Comparison of ENCODE assay signal across 31 cellular contexts in genomic region chr2:113129519-113130078, GRCh38. TPM values are rescaled to one million over a fixed set of nuclear protein-coding genes. Genes with fewer than 3 reads are reported as not detected.
"Had no signal": no experiment of that assay in that cellular context is flagged by ENCODE, and none has a peak within 500 bp of the region (broad histone marks: within the 10 kb centered on the region; RNA-seq: fewer than 3 reads in every experiment).

No MANE protein-coding gene starts in this region.

- H3K27me3 ChIP-seq: brain microvascular endothelial cell, gastrocnemius medialis, hepatocyte, left lung, uterus had no signal

- ATAC-seq: activated CD4-positive, alpha-beta T cell treated with anti-CD3 and anti-CD28 coated beads for 36 hours; activated T-cell treated with anti-CD3 and anti-CD28 coated beads, Interleukin-2, amount 50 U/mL, for 4 hours; activated T-helper 17 cell treated with anti-CD3 and anti-CD28 coated beads, Interleukin-2, amount 50 U/mL, for 72 hours; gastrocnemius medialis; left lung; naive thymus-derived CD4-positive, alpha-beta T cell; sciatic nerve; stimulated activated naive CD8-positive, alpha-beta T cell treated with anti-CD3 and anti-CD28 coated beads, Interleukin-15, Interleukin-2, amounts not matched to agents 100 U/mL and 50 U/mL, for 24 hours had no signal

- H3K9me3 Mint-ChIP-seq: activated T-cell treated with anti-CD3 and anti-CD28 coated beads, Interleukin-2, amount 50 U/mL, for 4 hours; activated T-helper 17 cell treated with anti-CD3 and anti-CD28 coated beads, Interleukin-2, amount 50 U/mL, for 72 hours; neural crest cell had no signal

- H3K36me3 ChIP-seq: brain microvascular endothelial cell, gastrocnemius medialis, thoracic aorta, uterus had no signal

- H3K4me3 Mint-ChIP-seq: activated CD4-positive, alpha-beta T cell treated with anti-CD3 and anti-CD28 coated beads for 36 hours; activated T-cell treated with anti-CD3 and anti-CD28 coated beads, Interleukin-2, amount 50 U/mL, for 4 hours; activated T-helper 17 cell treated with anti-CD3 and anti-CD28 coated beads, Interleukin-2, amount 50 U/mL, for 72 hours; naive thymus-derived CD4-positive, alpha-beta T cell; neural crest cell had no signal

- H3K9me3 ChIP-seq: gastrocnemius medialis, left lung, thoracic aorta, uterus had no signal

- H3K36me3 Mint-ChIP-seq: naive thymus-derived CD4-positive, alpha-beta T cell had no signal

- H3K4me3 ChIP-seq: gastrocnemius medialis, hepatocyte, SK-N-MC, thoracic aorta, uterus had no signal

- H3K4me1 Mint-ChIP-seq: neural crest cell had no signal

- FAIRE-seq: astrocyte, endometrium, kidney had no signal

- H3K27me3 Mint-ChIP-seq: activated T-helper 17 cell treated with anti-CD3 and anti-CD28 coated beads, Interleukin-2, amount 50 U/mL, for 72 hours had no signal

- H3K27ac ChIP-seq: brain microvascular endothelial cell, epithelial cell of prostate, gastrocnemius medialis, hepatocyte, SK-N-MC, thoracic aorta, uterus had no signal

- DNase-seq: activated CD4-positive, alpha-beta T cell treated with anti-CD3 and anti-CD28 coated beads for 36 hours; activated CD4-positive, CD25-positive, alpha-beta regulatory T cell; activated gamma-delta T cell treated with Interleukin-2 at 50 U/mL for 16 hours; activated naive CD4-positive, alpha-beta T cell treated with anti-CD3 and anti-CD28 coated beads, Interleukin-2, amount 50 U/mL, for 16 hours; activated T-cell treated with anti-CD3 and anti-CD28 coated beads, Interleukin-2, amount 50 U/mL, for 4 hours; amniotic stem cell; brain microvascular endothelial cell; caudate nucleus; effector CD8-positive, alpha-beta T cell; gastrocnemius medialis; kidney; left lung; naive thymus-derived CD4-positive, alpha-beta T cell; occipital lobe; posterior cingulate gyrus; stimulated activated CD4-positive, alpha-beta T cell treated with anti-CD3 and anti-CD28 coated beads, Interleukin-12 subunit alpha, Interleukin-12 subunit beta, amount 100 ng/mL, for 4 hours; stimulated activated CD4-positive, alpha-beta T cell treated with anti-CD3 and anti-CD28 coated beads, Interleukin-4, amount 100 ng/mL, for 1 hour; stimulated activated naive CD8-positive, alpha-beta T cell treated with anti-CD3 and anti-CD28 coated beads, Interleukin-15, Interleukin-2, amounts not matched to agents 100 U/mL and 50 U/mL, for 24 hours; trophoblast cell; uterus had no signal

- H3K27ac Mint-ChIP-seq: activated CD4-positive, alpha-beta T cell treated with anti-CD3 and anti-CD28 coated beads for 36 hours; activated T-helper 17 cell treated with anti-CD3 and anti-CD28 coated beads, Interleukin-2, amount 50 U/mL, for 72 hours; naive thymus-derived CD4-positive, alpha-beta T cell had no signal

- H3K4me1 ChIP-seq: gastrocnemius medialis, uterus had no signal

- H3K4me2 ChIP-seq: hepatocyte had no signal

- H2AFZ ChIP-seq: hepatocyte had no signal

- H3K79me2 ChIP-seq: hepatocyte had no signal

RNA-seq across cellular contexts. Expression of gene IL1RN, which starts 2.2 kb away (rescaled TPM):
- total RNA-seq: astrocyte, dermis microvascular lymphatic vessel endothelial cell, lung microvascular endothelial cell, neural crest cell, occipital lobe had no signal
- polyA plus RNA-seq: naive thymus-derived CD4-positive, alpha-beta T cell had no signal
